ENCODE assay signal across 21 cellular contexts in the genomic region with DNA sequence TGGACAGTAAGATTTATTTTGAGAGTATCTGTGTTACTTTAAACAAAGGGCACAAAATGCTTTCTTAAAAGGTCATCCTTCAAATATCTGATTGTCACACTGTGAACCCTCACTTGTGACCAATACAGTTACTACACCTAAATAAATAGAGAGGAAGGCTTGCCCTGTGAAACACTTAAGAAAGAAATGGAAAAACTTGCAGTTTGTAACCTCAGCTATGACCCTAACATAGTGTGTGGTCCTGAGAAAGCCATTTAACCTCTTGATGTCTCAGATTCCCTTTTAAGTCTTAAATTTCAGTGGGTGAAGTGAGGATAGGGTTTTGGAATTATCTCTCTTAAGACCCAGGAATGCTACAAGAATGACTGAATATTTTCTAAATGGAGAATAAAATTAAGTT.
A peak's percentile ranks its signal among the peaks of the same experiment; 100 is the strongest.
DNase-seq lines count a peak whose midpoint lies in the region; ATAC-seq, FAIRE-seq and TF ChIP-seq lines count a peak whose summit lies in the region.
"Had no signal": no experiment of that assay in that cellular context is flagged by ENCODE, and none has a peak within 500 bp of the region (broad histone marks: within the 10 kb centered on the region; RNA-seq: fewer than 3 reads in every experiment).

No MANE protein-coding gene starts in this region.

- TF ChIP-seq CTCF in GM23338 (conservative IDR thresholded peaks at IDR 0.05; ENCODE audit: low read depth in 2 of 2) (no peak), GM12878 (IDR thresholded peaks at IDR 0.05 in 2 of 3, conservative IDR thresholded peaks at IDR 0.05 in 1 of 3; ENCODE audit: control insufficient read depth in 2 of 3, extremely low read depth in 1 of 3, insufficient read depth in 1 of 3, low read depth in 3 of 3, low read length in 3 of 3) (no peak), endothelial cell (IDR thresholded peaks at IDR 0.05; ENCODE audit: unreplicated experiment) (no peak)

- intact Hi-C loops in GM12878 (cut with micrococcal nuclease; ENCODE audit: unreplicated experiment), result no loop called here

- H3K4me3 ChIP-seq in GM23338 (no peak overlapping the region), GM12878 (no peak overlapping the region)
- H3K4me3 ChIP-seq: BLaER1, HAP-1 had no signal

- H3K9me3 ChIP-seq in GM12878 (replicated peaks; ENCODE audit: control insufficient read depth, insufficient read depth, low read length), result no peaks in the 10 kb centered on the region
- H3K9me3 ChIP-seq: BLaER1, HAP-1 had no signal

- no peak for TF ChIP-seq EP300 in GM12878 (IDR thresholded peaks at IDR 0.05; ENCODE audit: borderline replicate concordance in 1 of 2, control insufficient read depth in 1 of 2, low read depth in 2 of 2, low read length in 2 of 2)

- H3K4me3 Mint-ChIP-seq in GM23338, result no peak overlapping the region
- H3K4me3 Mint-ChIP-seq in endothelial cell (ENCODE audit: unreplicated experiment), result no peak overlapping the region
- H3K4me3 Mint-ChIP-seq: B cell; CD4-positive, CD25-positive, alpha-beta regulatory T cell; CD8-positive, alpha-beta T cell; HFFc6 had no signal

- POLR2A ChIA-PET in GM12878 (lab: Charles Lee), result no interaction called here

- H3F3A ChIP-seq in GM23338 (replicated peaks; ENCODE audit: low read depth), result no peaks in the 10 kb centered on the region

- H3K9ac ChIP-seq in GM12878 (ENCODE audit: control insufficient read depth, insufficient read depth, low read length), result no peak overlapping the region
- H3K9ac ChIP-seq: BLaER1 had no signal

- H3K27ac ChIP-seq in GM23338 (ENCODE audit: low read depth), result no peak overlapping the region
- H3K27ac ChIP-seq in GM12878 (ENCODE audit: control insufficient read depth, insufficient read depth), result no peak overlapping the region
- H3K27ac ChIP-seq: 22Rv1, BLaER1, C4-2B had no signal

- H3K4me2 ChIP-seq in GM23338, result no peak overlapping the region
- no peak overlapping the region for H3K4me2 ChIP-seq in GM12878 (ENCODE audit: control insufficient read depth, insufficient read depth)
- H3K4me2 ChIP-seq: BLaER1 had no signal

- no peak overlapping the region for H3K27ac Mint-ChIP-seq in GM23338
- no peak overlapping the region for H3K27ac Mint-ChIP-seq in endothelial cell (ENCODE audit: unreplicated experiment)
- H3K27ac Mint-ChIP-seq: B cell; CD4-positive, CD25-positive, alpha-beta regulatory T cell; CD8-positive, alpha-beta T cell; HFFc6 had no signal

- H3K79me2 ChIP-seq in GM23338 (replicated peaks; ENCODE audit: insufficient read depth) (no peaks in the 10 kb centered on the region), GM12878 (ENCODE audit: control insufficient read depth, insufficient read depth, low read length) (no peaks in the 10 kb centered on the region)

- H3K27me3 ChIP-seq in GM23338 (ENCODE audit: insufficient read depth) (no peaks in the 10 kb centered on the region), GM12878 (replicated peaks in 1 of 2; ENCODE audit: control insufficient read depth in 2 of 2, insufficient read depth in 2 of 2, low read length in 1 of 2) (no peaks in the 10 kb centered on the region)
- H3K27me3 ChIP-seq: BLaER1 had no signal

- no peaks in the 10 kb centered on the region for H3K27me3 Mint-ChIP-seq in GM23338 (ENCODE audit: insufficient read depth, low read depth, poor library complexity)
- peaks cover 2% of the 10 kb centered on the region for H3K27me3 Mint-ChIP-seq in endothelial cell (ENCODE audit: unreplicated experiment)
- H3K27me3 Mint-ChIP-seq: B cell; CD4-positive, CD25-positive, alpha-beta regulatory T cell had no signal

- no peak overlapping the region for H2AFZ ChIP-seq in GM23338
- H2AFZ ChIP-seq in GM12878 (ENCODE audit: control insufficient read depth, low read depth, low read length), result no peak overlapping the region

- H3K9me3 Mint-ChIP-seq in GM23338, result no peaks in the 10 kb centered on the region
- H3K9me3 Mint-ChIP-seq in endothelial cell (ENCODE audit: unreplicated experiment), result no peaks in the 10 kb centered on the region
- H3K9me3 Mint-ChIP-seq: CD8-positive, alpha-beta T cell; HFFc6 had no signal

- no peak for TF ChIP-seq RAD21 in GM12878 (IDR thresholded peaks at IDR 0.05; ENCODE audit: insufficient read depth, low read depth, low read length)

- no TSS peak for BruUV-seq in GM12878 (replicated peaks; lab: Mats Ljungman, UMichigan)

- in situ Hi-C loops in GM12878 (cut with MboI), result no loop called here

- no peaks in the 10 kb centered on the region for H3K36me3 ChIP-seq in GM23338 (ENCODE audit: insufficient read depth)
- no peaks in the 10 kb centered on the region for H3K36me3 ChIP-seq in GM12878 (ENCODE audit: control insufficient read depth in 2 of 2, insufficient read depth in 2 of 2, low read length in 1 of 2)
- H3K36me3 ChIP-seq: BLaER1, HAP-1 had no signal

- DNase-seq in GM23338 (ENCODE audit: low spot score) (peak; percentile 18), GM12878 (ENCODE audit: low read depth, low spot score) (no peak), left kidney (ENCODE audit: low read depth, low spot score) (peak; percentile 62), endothelial cell (ENCODE audit: low spot score) (no peak)
- no peak for DNase-seq in activated effector memory CD4-positive, alpha-beta T cell treated with Interleukin-2 at 50 U/mL for 16 hours
- DNase-seq: Caco-2; CD4-positive, CD25-positive, alpha-beta regulatory T cell; CD8-positive, alpha-beta T cell; DMS153; DND-41; GOT3; HFFc6 had no signal

- RAD21 ChIA-PET in GM12878 (lab: Charles Lee; ENCODE audit: unreplicated experiment), result no interaction called here

- FAIRE-seq in GM12878 (lab: Jason Lieb, UNC), result peak; percentile 18
- FAIRE-seq: A204.1, G401.6, H54 had no signal

- H3K4me1 Mint-ChIP-seq in GM23338 (no peaks in the 10 kb centered on the region), endothelial cell (ENCODE audit: unreplicated experiment) (no peaks in the 10 kb centered on the region)
- H3K4me1 Mint-ChIP-seq: B cell; CD4-positive, CD25-positive, alpha-beta regulatory T cell had no signal

- H3K36me3 Mint-ChIP-seq in GM23338 (ENCODE audit: low read depth), result no peaks in the 10 kb centered on the region
- H3K36me3 Mint-ChIP-seq in endothelial cell (ENCODE audit: low read depth, unreplicated experiment), result no peaks in the 10 kb centered on the region
- H3K36me3 Mint-ChIP-seq: CD4-positive, CD25-positive, alpha-beta regulatory T cell; CD8-positive, alpha-beta T cell had no signal

- no peaks in the 10 kb centered on the region for H3K4me1 ChIP-seq in GM23338 (ENCODE audit: insufficient read depth)
- H3K4me1 ChIP-seq in GM12878 (ENCODE audit: control insufficient read depth, insufficient read depth, low read length), result no peaks in the 10 kb centered on the region
- H3K4me1 ChIP-seq: BLaER1, HAP-1 had no signal

- SMC1A ChIA-PET in GM12878 (lab: Charles Lee; ENCODE audit: uncharacterized antibody, unreplicated experiment), result interaction anchor here (0.6 kb wide), 1 partner anchor 532 kb away, joined by 3 read pairs; no protein-coding TSS in a partner anchor

- H4K20me1 ChIP-seq in GM23338 (replicated peaks; ENCODE audit: insufficient read depth) (no peaks in the 10 kb centered on the region), GM12878 (ENCODE audit: control insufficient read depth, insufficient read depth) (no peaks in the 10 kb centered on the region)
- H4K20me1 ChIP-seq: BLaER1 had no signal

- no peaks in the 10 kb centered on the region for H3K9me2 ChIP-seq in GM23338 (ENCODE audit: insufficient read depth)

- CTCF ChIA-PET in GM12878 (lab: Yijun Ruan, JAX), result interaction anchor here (0.9 kb wide), 1 partner anchor 624 kb away, joined by 3 read pairs; no protein-coding TSS in a partner anchor

- no peak for TF ChIP-seq POLR2A in GM12878 (IDR thresholded peaks at IDR 0.05; ENCODE audit: low read depth, low read length)

- ATAC-seq in GM23338, result no peak
- no peak for ATAC-seq in GM12878
- ATAC-seq in GM18517 (IDR thresholded peaks at IDR 0.05; ENCODE audit: unreplicated experiment), result no peak
- ATAC-seq: CD8-positive, alpha-beta T cell had no signal

TF ChIP-seq in GM12878, 131 proteins besides CTCF, POLR2A, EP300 and RAD21 (continues in another document):
- TF ChIP-seq, protein P1, sequence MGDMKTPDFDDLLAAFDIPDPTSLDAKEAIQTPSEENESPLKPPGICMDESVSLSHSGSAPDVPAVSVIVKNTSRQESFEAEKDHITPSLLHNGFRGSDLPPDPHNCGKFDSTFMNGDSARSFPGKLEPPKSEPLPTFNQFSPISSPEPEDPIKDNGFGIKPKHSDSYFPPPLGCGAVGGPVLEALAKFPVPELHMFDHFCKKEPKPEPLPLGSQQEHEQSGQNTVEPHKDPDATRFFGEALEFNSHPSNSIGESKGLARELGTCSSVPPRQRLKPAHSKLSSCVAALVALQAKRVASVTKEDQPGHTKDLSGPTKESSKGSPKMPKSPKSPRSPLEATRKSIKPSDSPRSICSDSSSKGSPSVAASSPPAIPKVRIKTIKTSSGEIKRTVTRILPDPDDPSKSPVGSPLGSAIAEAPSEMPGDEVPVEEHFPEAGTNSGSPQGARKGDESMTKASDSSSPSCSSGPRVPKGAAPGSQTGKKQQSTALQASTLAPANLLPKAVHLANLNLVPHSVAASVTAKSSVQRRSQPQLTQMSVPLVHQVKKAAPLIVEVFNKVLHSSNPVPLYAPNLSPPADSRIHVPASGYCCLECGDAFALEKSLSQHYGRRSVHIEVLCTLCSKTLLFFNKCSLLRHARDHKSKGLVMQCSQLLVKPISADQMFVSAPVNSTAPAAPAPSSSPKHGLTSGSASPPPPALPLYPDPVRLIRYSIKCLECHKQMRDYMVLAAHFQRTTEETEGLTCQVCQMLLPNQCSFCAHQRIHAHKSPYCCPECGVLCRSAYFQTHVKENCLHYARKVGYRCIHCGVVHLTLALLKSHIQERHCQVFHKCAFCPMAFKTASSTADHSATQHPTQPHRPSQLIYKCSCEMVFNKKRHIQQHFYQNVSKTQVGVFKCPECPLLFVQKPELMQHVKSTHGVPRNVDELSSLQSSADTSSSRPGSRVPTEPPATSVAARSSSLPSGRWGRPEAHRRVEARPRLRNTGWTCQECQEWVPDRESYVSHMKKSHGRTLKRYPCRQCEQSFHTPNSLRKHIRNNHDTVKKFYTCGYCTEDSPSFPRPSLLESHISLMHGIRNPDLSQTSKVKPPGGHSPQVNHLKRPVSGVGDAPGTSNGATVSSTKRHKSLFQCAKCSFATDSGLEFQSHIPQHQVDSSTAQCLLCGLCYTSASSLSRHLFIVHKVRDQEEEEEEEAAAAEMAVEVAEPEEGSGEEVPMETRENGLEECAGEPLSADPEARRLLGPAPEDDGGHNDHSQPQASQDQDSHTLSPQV (IDR thresholded peaks at IDR 0.05), result no peak
- TF ChIP-seq TCF3 (IDR thresholded peaks at IDR 0.05; ENCODE audit: borderline replicate concordance, insufficient read depth, low read depth, low read length), result no peak
- TF ChIP-seq LARP7 (IDR thresholded peaks at IDR 0.05), result no peak

Comparison
In these comparisons a context has a peak if more than half of its experiments do, and no peak if none do; other contexts are left out.
1. DNase-seq: peak in GM23338 (single experiment) and left kidney (single experiment); none in GM12878 (single experiment), activated effector memory CD4-positive, alpha-beta T cell treated with Interleukin-2 at 50 U/mL for 16 hours (single experiment) and endothelial cell (single experiment).